Comparison of ENCODE assay signal across 1 cellular context in the genomic region with DNA sequence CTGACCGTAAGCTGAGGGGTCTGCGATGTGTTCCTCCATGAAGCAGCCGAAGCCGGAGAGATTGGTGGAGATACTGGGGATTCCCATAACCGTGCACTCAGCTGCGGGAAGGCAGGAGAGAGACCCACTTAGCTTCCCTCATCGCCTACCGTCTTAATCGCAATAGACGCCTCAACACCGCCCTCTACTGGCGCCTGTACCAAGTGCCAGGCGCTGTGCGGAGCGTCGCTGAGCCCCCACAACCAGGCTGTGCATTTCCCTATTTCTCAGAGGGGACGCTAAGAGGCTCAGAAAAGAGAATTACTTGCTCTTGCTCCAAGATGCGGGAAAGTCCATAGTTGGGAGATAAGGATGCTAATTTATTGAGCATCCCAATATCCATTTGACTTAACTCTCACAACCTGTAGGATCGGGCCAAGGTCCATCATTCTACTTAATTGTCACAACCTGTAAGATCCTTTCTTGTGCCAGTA.
TF ChIP-seq lines count a peak whose summit lies in the region.

No MANE protein-coding gene starts in this region.

TF ChIP-seq in HepG2, 621 proteins besides CTCF, POLR2A, EP300 and RAD21 (continued from another document and continues in another):
- TF ChIP-seq HMGXB4 (CRISPR knock-in tag; IDR thresholded peaks at IDR 0.05; ENCODE audit: borderline replicate concordance in 1 of 2, low read depth in 1 of 2) (peak in 1 of 2 experiments; percentile 40; a peak in 1 of 4 replicates), ZNF713 (CRISPR knock-in tag; IDR thresholded peaks at IDR 0.05) (no peak), BCL3 (CRISPR knock-in tag; IDR thresholded peaks at IDR 0.05) (no peak), ZNF33A (CRISPR knock-in tag; IDR thresholded peaks at IDR 0.05; ENCODE audit: borderline replicate concordance) (no peak), ERF (CRISPR knock-in tag; IDR thresholded peaks at IDR 0.05) (peak; percentile 45; the same call in 1 of the 2 replicates), KDM5A (IDR thresholded peaks at IDR 0.05; ENCODE audit: borderline replicate concordance, low read length) (no peak), ZBTB33 (CRISPR knock-in tag; IDR thresholded peaks at IDR 0.05) (peak; percentile 94), ZMYM4 (CRISPR knock-in tag; IDR thresholded peaks at IDR 0.05) (no peak), REPIN1 (CRISPR knock-in tag; IDR thresholded peaks at IDR 0.05; ENCODE audit: borderline replicate concordance, low read depth) (peak; percentile 40; the same call in 1 of the 2 replicates), TARDBP (CRISPR knock-in tag; IDR thresholded peaks at IDR 0.05) (peak; percentile 56; the same call in 1 of the 2 replicates), ZNF234 (CRISPR knock-in tag; conservative IDR thresholded peaks at IDR 0.05) (no peak), ZNF75D (CRISPR knock-in tag; IDR thresholded peaks at IDR 0.05; ENCODE audit: borderline replicate concordance) (no peak), ZBTB1 (CRISPR knock-in tag; IDR thresholded peaks at IDR 0.05; ENCODE audit: borderline replicate concordance) (no peak), ZNF770 (CRISPR knock-in tag; IDR thresholded peaks at IDR 0.05) (0 out of 2 replicates have a peak, but pooled peaks have one; percentile 15), ZNF138 (CRISPR knock-in tag; IDR thresholded peaks at IDR 0.05; ENCODE audit: low read depth) (no peak), TEAD2 (CRISPR knock-in tag; IDR thresholded peaks at IDR 0.05) (no peak), KLF16 (CRISPR knock-in tag; IDR thresholded peaks at IDR 0.05) (peak in 1 of 2 experiments; percentile 26; a peak in 1 of 4 replicates), ZNF557 (CRISPR knock-in tag; IDR thresholded peaks at IDR 0.05) (no peak), SNAPC2 (CRISPR knock-in tag; IDR thresholded peaks at IDR 0.05) (0 out of 2 replicates have a peak, but pooled peaks have one; percentile 53), ZNF891 (CRISPR knock-in tag; IDR thresholded peaks at IDR 0.05) (no peak), CENPBD1 (CRISPR knock-in tag; IDR thresholded peaks at IDR 0.05; ENCODE audit: borderline replicate concordance, low read depth) (no peak), YEATS2 (CRISPR knock-in tag; IDR thresholded peaks at IDR 0.05; ENCODE audit: borderline replicate concordance) (no peak), ZEB1 (IDR thresholded peaks at IDR 0.05; ENCODE audit: insufficient replicate concordance, low read depth) (no peak), ZNF614 (CRISPR knock-in tag; IDR thresholded peaks at IDR 0.05; ENCODE audit: borderline replicate concordance) (no peak; the same call in 1 of the 2 replicates), YY1 (IDR thresholded peaks at IDR 0.05; ENCODE audit: insufficient read depth, insufficient replicate concordance, low read depth, low read length) (peak; percentile 20), NR0B2 (CRISPR knock-in tag; IDR thresholded peaks at IDR 0.05) (no peak), ZNF547 (CRISPR knock-in tag; IDR thresholded peaks at IDR 0.05) (no peak), RFX1 (IDR thresholded peaks at IDR 0.05) (no peak), GPN1 (CRISPR knock-in tag; IDR thresholded peaks at IDR 0.05; ENCODE audit: borderline replicate concordance) (no peak), SMC3 (IDR thresholded peaks at IDR 0.05; ENCODE audit: low read length) (peak; percentile 76), GATA4 (IDR thresholded peaks at IDR 0.05; ENCODE audit: borderline replicate concordance, low read depth) (no peak), MXI1 (IDR thresholded peaks at IDR 0.05; ENCODE audit: borderline replicate concordance, low read depth, low read length) (peak; percentile 22; the same call in 1 of the 3 replicates), SIX4 (CRISPR knock-in tag; IDR thresholded peaks at IDR 0.05) (no peak), ZNF451 (CRISPR knock-in tag; IDR thresholded peaks at IDR 0.05) (no peak), ZNF274 (CRISPR knock-in tag; IDR thresholded peaks at IDR 0.05) (no peak), HES4 (CRISPR knock-in tag; IDR thresholded peaks at IDR 0.05; ENCODE audit: borderline replicate concordance) (no peak)
- TF ChIP-seq, protein P1, sequence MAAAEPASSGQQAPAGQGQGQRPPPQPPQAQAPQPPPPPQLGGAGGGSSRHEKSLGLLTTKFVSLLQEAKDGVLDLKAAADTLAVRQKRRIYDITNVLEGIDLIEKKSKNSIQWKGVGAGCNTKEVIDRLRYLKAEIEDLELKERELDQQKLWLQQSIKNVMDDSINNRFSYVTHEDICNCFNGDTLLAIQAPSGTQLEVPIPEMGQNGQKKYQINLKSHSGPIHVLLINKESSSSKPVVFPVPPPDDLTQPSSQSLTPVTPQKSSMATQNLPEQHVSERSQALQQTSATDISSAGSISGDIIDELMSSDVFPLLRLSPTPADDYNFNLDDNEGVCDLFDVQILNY (CRISPR knock-in tag; conservative IDR thresholded peaks at IDR 0.05): no peak
- TF ChIP-seq, protein P2, sequence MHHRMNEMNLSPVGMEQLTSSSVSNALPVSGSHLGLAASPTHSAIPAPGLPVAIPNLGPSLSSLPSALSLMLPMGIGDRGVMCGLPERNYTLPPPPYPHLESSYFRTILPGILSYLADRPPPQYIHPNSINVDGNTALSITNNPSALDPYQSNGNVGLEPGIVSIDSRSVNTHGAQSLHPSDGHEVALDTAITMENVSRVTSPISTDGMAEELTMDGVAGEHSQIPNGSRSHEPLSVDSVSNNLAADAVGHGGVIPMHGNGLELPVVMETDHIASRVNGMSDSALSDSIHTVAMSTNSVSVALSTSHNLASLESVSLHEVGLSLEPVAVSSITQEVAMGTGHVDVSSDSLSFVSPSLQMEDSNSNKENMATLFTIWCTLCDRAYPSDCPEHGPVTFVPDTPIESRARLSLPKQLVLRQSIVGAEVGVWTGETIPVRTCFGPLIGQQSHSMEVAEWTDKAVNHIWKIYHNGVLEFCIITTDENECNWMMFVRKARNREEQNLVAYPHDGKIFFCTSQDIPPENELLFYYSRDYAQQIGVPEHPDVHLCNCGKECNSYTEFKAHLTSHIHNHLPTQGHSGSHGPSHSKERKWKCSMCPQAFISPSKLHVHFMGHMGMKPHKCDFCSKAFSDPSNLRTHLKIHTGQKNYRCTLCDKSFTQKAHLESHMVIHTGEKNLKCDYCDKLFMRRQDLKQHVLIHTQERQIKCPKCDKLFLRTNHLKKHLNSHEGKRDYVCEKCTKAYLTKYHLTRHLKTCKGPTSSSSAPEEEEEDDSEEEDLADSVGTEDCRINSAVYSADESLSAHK (CRISPR knock-in tag; IDR thresholded peaks at IDR 0.05; ENCODE audit: borderline replicate concordance): no peak
- TF ChIP-seq, protein P3, sequence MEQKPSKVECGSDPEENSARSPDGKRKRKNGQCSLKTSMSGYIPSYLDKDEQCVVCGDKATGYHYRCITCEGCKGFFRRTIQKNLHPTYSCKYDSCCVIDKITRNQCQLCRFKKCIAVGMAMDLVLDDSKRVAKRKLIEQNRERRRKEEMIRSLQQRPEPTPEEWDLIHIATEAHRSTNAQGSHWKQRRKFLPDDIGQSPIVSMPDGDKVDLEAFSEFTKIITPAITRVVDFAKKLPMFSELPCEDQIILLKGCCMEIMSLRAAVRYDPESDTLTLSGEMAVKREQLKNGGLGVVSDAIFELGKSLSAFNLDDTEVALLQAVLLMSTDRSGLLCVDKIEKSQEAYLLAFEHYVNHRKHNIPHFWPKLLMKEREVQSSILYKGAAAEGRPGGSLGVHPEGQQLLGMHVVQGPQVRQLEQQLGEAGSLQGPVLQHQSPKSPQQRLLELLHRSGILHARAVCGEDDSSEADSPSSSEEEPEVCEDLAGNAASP (CRISPR knock-in tag; IDR thresholded peaks at IDR 0.05; ENCODE audit: borderline replicate concordance): 0 out of 2 replicates have a peak, but pooled peaks have one; percentile 48
- TF ChIP-seq, protein P4, sequence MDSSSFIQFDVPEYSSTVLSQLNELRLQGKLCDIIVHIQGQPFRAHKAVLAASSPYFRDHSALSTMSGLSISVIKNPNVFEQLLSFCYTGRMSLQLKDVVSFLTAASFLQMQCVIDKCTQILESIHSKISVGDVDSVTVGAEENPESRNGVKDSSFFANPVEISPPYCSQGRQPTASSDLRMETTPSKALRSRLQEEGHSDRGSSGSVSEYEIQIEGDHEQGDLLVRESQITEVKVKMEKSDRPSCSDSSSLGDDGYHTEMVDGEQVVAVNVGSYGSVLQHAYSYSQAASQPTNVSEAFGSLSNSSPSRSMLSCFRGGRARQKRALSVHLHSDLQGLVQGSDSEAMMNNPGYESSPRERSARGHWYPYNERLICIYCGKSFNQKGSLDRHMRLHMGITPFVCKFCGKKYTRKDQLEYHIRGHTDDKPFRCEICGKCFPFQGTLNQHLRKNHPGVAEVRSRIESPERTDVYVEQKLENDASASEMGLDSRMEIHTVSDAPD (CRISPR knock-in tag; IDR thresholded peaks at IDR 0.05): no peak
- TF ChIP-seq, protein P5, sequence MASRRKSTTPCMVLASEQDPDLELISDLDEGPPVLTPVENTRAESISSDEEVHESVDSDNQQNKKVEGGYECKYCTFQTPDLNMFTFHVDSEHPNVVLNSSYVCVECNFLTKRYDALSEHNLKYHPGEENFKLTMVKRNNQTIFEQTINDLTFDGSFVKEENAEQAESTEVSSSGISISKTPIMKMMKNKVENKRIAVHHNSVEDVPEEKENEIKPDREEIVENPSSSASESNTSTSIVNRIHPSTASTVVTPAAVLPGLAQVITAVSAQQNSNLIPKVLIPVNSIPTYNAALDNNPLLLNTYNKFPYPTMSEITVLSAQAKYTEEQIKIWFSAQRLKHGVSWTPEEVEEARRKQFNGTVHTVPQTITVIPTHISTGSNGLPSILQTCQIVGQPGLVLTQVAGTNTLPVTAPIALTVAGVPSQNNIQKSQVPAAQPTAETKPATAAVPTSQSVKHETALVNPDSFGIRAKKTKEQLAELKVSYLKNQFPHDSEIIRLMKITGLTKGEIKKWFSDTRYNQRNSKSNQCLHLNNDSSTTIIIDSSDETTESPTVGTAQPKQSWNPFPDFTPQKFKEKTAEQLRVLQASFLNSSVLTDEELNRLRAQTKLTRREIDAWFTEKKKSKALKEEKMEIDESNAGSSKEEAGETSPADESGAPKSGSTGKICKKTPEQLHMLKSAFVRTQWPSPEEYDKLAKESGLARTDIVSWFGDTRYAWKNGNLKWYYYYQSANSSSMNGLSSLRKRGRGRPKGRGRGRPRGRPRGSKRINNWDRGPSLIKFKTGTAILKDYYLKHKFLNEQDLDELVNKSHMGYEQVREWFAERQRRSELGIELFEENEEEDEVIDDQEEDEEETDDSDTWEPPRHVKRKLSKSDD (CRISPR knock-in tag; IDR thresholded peaks at IDR 0.05; ENCODE audit: low read depth): no peak
